ENCODE assay signal across 8 cellular contexts in genomic region chr19:10870955-10871603, GRCh38. TPM values are rescaled to one million over a fixed set of nuclear protein-coding genes. Genes with fewer than 3 reads are reported as not detected.
DNase-seq lines count a peak whose midpoint lies in the region; ATAC-seq and TF ChIP-seq lines count a peak whose summit lies in the region.

CARM1 (plus strand) TSS chr19:10871553; CDS start chr19:10871703, 150 bp downstream.

- intact Hi-C loops in CD4-positive, alpha-beta T cell (cut with DNase I, micrococcal nuclease) = loop anchor here (1.0 to 10.0 kb wide), 4 partner anchors 54 to 506 kb away; partner anchors contain the start of genes TIMM29 (in 2 of the 2), YIPF2 (in 2 of the 2) and CDKN2D (in 1 of the 2)
- intact Hi-C loops in right lobe of liver (cut with DNase I) = loop anchor here (5.0 to 10.0 kb wide), 2 partner anchors 51 to 54 kb away; partner anchors contain the start of genes TIMM29 (in 1 of the 2) and YIPF2 (in 1 of the 2)

- peaks cover 0 to 8% (median 0%) of the 10 kb centered on the region in 4 donors for H3K4me1 ChIP-seq in right lobe of liver

- H3K27me3 Mint-ChIP-seq in CD4-positive, alpha-beta T cell = no peaks in the 10 kb centered on the region

- POLR2A ChIA-PET in CD4-positive, alpha-beta T cell (lab: Charles Lee) = interaction anchor here (0.5 to 2.5 kb wide), 8 partner anchors 32 to 305 kb away, joined by 3 to 21 read pairs (median 3); partner anchors contain the start of genes DNM2, KRI1 and TMED1

- no peak for TF ChIP-seq POLR2A in right lobe of liver (IDR thresholded peaks at IDR 0.05)

- peaks cover 18% of the 10 kb centered on the region for H3K4me1 Mint-ChIP-seq in CD4-positive, alpha-beta T cell (ENCODE audit: low read depth)

- H3K36me3 ChIP-seq in right lobe of liver = no peaks in the 10 kb centered on the region

- CTCF ChIA-PET in CD4-positive, alpha-beta T cell (lab: Charles Lee) = interaction anchor here (0.6 to 1.2 kb wide), 3 partner anchors 35 to 170 kb away, joined by 3 to 4 read pairs (median 3); partner anchors contain the start of genes QTRT1 and TMED1

- H3K4me3 ChIP-seq in right lobe of liver = peak within 1 kb of the TSS; percentile 65 to 74 (median 67)

- no peaks in the 10 kb centered on the region for H3K36me3 Mint-ChIP-seq in CD4-positive, alpha-beta T cell (ENCODE audit: low read depth)

- ATAC-seq in CD4-positive, alpha-beta T cell (ENCODE audit: poor library complexity) = peak; percentile 83
- ATAC-seq in GM19452 (IDR thresholded peaks at IDR 0.05; ENCODE audit: unreplicated experiment) (peak; percentile 67), right lobe of liver (peak; percentile 88 to 96 (median 93))

- no peaks in the 10 kb centered on the region for H3K9me3 ChIP-seq in CD4-positive, alpha-beta T cell (ENCODE audit: control insufficient read depth, low read length)
- H3K9me3 ChIP-seq in right lobe of liver = no peaks in the 10 kb centered on the region

- DNase-seq in CD4-positive, alpha-beta T cell = peak; percentile 98 to 100 (median 99)
- DNase-seq in HK-2 (ENCODE audit: unreplicated experiment) (peak; percentile 99), NCI-H82 (lab: John Stamatoyannopoulos, UW) (peak; percentile 99), dermis blood vessel endothelial cell (peak; percentile 99), right lobe of liver (peak; percentile 100)
- peak; percentile 99 for DNase-seq in activated CD4-positive, alpha-beta T cell treated with anti-CD3 and anti-CD28 coated beads, Interleukin-2, amount 50 U/mL, for 48 hours
- DNase-seq in stimulated activated CD4-positive, alpha-beta T cell treated with anti-CD3 and anti-CD28 coated beads, Interleukin-4, amount 100 ng/mL, for 24 hours = peak; percentile 99

- peak; percentile 34 for TF ChIP-seq CTCF in CD4-positive, alpha-beta T cell (IDR thresholded peaks at IDR 0.05)
- TF ChIP-seq CTCF in right lobe of liver (IDR thresholded peaks at IDR 0.05) = peak; percentile 51 to 97 (median 68)

- no peaks in the 10 kb centered on the region for H3K9me3 Mint-ChIP-seq in CD4-positive, alpha-beta T cell

- peak within 1 kb of the TSS; percentile 86 for H3K4me3 Mint-ChIP-seq in CD4-positive, alpha-beta T cell

- 0% methylated on average over 7 of the region's 99 CpGs for WGBS in right lobe of liver (ENCODE audit: insufficient coverage, low coverage, low lambda C conversion rate, missing lambda C conversion rate)

- H3K27me3 ChIP-seq in CD4-positive, alpha-beta T cell (ENCODE audit: control insufficient read depth, insufficient read depth, low read length) = no peaks in the 10 kb centered on the region
- H3K27me3 ChIP-seq in right lobe of liver = no peaks in the 10 kb centered on the region

- H3K27ac Mint-ChIP-seq in CD4-positive, alpha-beta T cell = peak within 1 kb of the TSS; percentile 54

- peak within 1 kb of the TSS; percentile 57 for H3K27ac ChIP-seq in CD4-positive, alpha-beta T cell (ENCODE audit: low read depth, low read length)
- peak within 1 kb of the TSS in 2 of 3 donors; percentile 51 to 67 for H3K27ac ChIP-seq in right lobe of liver

RNA-seq across cellular contexts. Expression of gene CARM1, which starts in this region (rescaled TPM):
- 10 to 100 TPM; 17.5 to 18.0 TPM for total RNA-seq in CD4-positive, alpha-beta T cell
- total RNA-seq in dermis blood vessel endothelial cell (19.2 and 46.4 TPM in 2 replicates), right lobe of liver (10 to 100 TPM; 13.7 to 20.5 (median 17.5) TPM)

Comparison
In these comparisons a context has a peak if more than half of its experiments do, and no peak if none do; other contexts are left out.
1. Peak in every context shown above with its lines: DNase-seq, ATAC-seq, H3K4me3 ChIP-seq and H3K27ac ChIP-seq.